Comparison of ENCODE assay signal across 9 cellular contexts in the genomic region with DNA sequence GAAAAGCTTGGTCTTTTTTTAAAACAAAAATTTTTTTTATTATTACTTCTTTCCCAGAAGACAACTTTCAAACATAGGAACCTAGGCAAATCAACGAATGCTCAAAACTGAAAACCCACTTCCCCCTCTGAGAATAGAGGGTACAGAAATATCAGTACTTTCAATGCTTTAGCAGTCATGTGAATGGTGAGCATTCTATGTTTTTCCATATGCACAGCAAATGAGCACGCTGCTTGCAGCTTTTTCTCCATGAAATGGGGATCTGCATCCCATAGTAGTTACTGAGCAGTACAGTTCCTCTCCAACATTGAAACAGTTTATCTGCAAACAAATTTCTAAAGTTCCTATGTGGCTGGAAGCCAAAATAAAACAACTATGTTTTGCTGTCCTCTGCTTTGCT.
DNase-seq lines count a peak whose midpoint lies in the region; ATAC-seq lines count a peak whose summit lies in the region.
"Had no signal": no experiment of that assay in that cellular context is flagged by ENCODE, and none has a peak within 500 bp of the region (broad histone marks: within the 10 kb centered on the region; RNA-seq: fewer than 3 reads in every experiment).

No MANE protein-coding gene starts in this region.

- DNase-seq in left colon (no peak), NCI-H446 (lab: John Stamatoyannopoulos, UW) (no peak), NCI-H187 (lab: John Stamatoyannopoulos, UW) (no peak), NCI-H69 (lab: John Stamatoyannopoulos, UW) (no peak), HCEC 1CT (no peak)
- DNase-seq: activated CD4-positive, alpha-beta T cell treated with anti-CD3 and anti-CD28 coated beads, Interleukin-2, amount 50 U/mL, for 4 hours had no signal

- intact Hi-C loops in left colon (cut with DNase I, micrococcal nuclease) = no loop called here

- ATAC-seq in GM18867 (IDR thresholded peaks at IDR 0.05; ENCODE audit: unreplicated experiment) = peak; percentile 87
- peak; percentile 85 for ATAC-seq in GM21528 (IDR thresholded peaks at IDR 0.05; ENCODE audit: low FRiP score, unreplicated experiment)
- ATAC-seq in HG03378 (IDR thresholded peaks at IDR 0.05; ENCODE audit: unreplicated experiment) = peak; percentile 96
- peak; percentile 33 for ATAC-seq in left colon

Comparison
In these comparisons a context has a peak if more than half of its experiments do, and no peak if none do; other contexts are left out.
1. ATAC-seq: peak in every context shown above with its lines; median percentile 96 in HG03378; 87 in GM18867; 85 in GM21528; 33 in left colon.